Comparison of ENCODE assay signal across 12 cellular contexts in the genomic region with DNA sequence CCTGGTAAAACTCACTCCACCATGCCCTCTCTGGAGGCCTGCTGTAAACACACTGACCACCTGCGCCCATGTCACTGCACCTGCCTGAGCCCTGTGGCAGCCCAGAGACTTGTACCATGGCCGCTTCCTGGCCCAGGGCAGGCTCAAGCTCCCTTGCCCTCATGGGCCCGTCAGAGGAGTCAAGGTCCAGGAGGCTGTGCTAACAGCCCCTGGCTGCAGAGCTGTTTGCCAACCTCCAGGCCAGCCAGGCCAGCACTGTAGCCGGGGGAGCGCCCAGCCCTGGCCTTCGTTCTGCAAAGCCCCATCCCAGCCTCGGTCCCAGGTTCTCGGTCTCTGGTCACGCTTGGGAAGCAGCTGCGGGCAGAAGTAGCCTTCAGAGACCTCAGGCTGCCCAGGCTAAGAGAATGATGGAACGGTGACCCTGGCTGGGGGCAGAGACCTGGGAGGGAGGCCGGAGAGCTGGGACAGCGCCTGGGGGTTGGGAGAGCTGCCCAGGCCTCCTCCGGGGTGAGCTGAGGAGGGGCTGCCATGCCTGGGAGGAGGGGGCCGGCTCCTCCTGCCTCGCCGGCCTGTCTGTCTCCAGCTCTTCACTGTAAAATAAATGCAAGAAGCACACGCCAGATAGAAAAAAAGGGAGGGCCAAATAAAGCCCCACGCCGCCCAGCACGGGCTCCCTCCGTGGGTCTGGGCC. TPM values are rescaled to one million over a fixed set of nuclear protein-coding genes. Genes with fewer than 3 reads are reported as not detected.
DNase-seq lines count a peak whose midpoint lies in the region; ATAC-seq and TF ChIP-seq lines count a peak whose summit lies in the region.
"Had no signal": no experiment of that assay in that cellular context is flagged by ENCODE, and none has a peak within 500 bp of the region (broad histone marks: within the 10 kb centered on the region; RNA-seq: fewer than 3 reads in every experiment).

No MANE protein-coding gene starts in this region.

- no peaks in the 10 kb centered on the region for H3K9me3 ChIP-seq in CD4-positive, alpha-beta memory T cell (ENCODE audit: control insufficient read depth in 1 of 2, low read length in 2 of 2)
- no peaks in the 10 kb centered on the region for H3K9me3 ChIP-seq in HUES48 (ENCODE audit: control insufficient read depth, insufficient read depth, low read length)
- H3K9me3 ChIP-seq in neural progenitor cell (ENCODE audit: low read depth): no peaks in the 10 kb centered on the region
- no peaks in the 10 kb centered on the region for H3K9me3 ChIP-seq in effector memory CD4-positive, alpha-beta T cell (ENCODE audit: control insufficient read depth, low read length)
- H3K9me3 ChIP-seq: gastroesophageal sphincter had no signal

- peaks cover 44% of the 10 kb centered on the region for H3K4me1 ChIP-seq in CD4-positive, alpha-beta memory T cell (ENCODE audit: insufficient read depth, low read length)
- peaks cover 4% of the 10 kb centered on the region; the same call in 1 of the 2 replicates for H3K4me1 ChIP-seq in HUES48 (ENCODE audit: control insufficient read depth, insufficient read depth, low read length)
- peaks cover 29% of the 10 kb centered on the region for H3K4me1 ChIP-seq in neural progenitor cell
- H3K4me1 ChIP-seq in effector memory CD4-positive, alpha-beta T cell (ENCODE audit: control insufficient read depth, insufficient read depth, low read length, poor library complexity, severe bottlenecking): peaks cover 39% of the 10 kb centered on the region

- peak overlapping the region; percentile 94 for H3K4me2 ChIP-seq in neural progenitor cell

- peak overlapping the region; percentile 17 to 77 (median 65) for H3K4me3 Mint-ChIP-seq in CD4-positive, alpha-beta memory T cell
- peak overlapping the region; percentile 84 for H3K4me3 Mint-ChIP-seq in neural progenitor cell
- H3K4me3 Mint-ChIP-seq: HFFc6 had no signal

- no peaks in the 10 kb centered on the region for H3K27me3 ChIP-seq in CD4-positive, alpha-beta memory T cell (ENCODE audit: insufficient read depth, low read length)
- H3K27me3 ChIP-seq in HUES48 (ENCODE audit: control insufficient read depth, insufficient read depth, low read length): peaks cover 57% of the 10 kb centered on the region
- peaks cover 97% of the 10 kb centered on the region for H3K27me3 ChIP-seq in neural progenitor cell
- no peaks in the 10 kb centered on the region for H3K27me3 ChIP-seq in effector memory CD4-positive, alpha-beta T cell (replicated peaks; ENCODE audit: control insufficient read depth, insufficient read depth, low read length, poor library complexity, severe bottlenecking)

- peaks cover 94% of the 10 kb centered on the region for H4K20me1 ChIP-seq in neural progenitor cell (ENCODE audit: low read depth)

- intact Hi-C loops in CD4-positive, alpha-beta memory T cell (cut with micrococcal nuclease): no loop called here
- intact Hi-C loops in left cardiac atrium (cut with DNase I): no loop called here

- no peaks in the 10 kb centered on the region for H3K79me2 ChIP-seq in neural progenitor cell (ENCODE audit: low read depth)

- no peaks in the 10 kb centered on the region for H3K9me3 Mint-ChIP-seq in CD4-positive, alpha-beta memory T cell
- H3K9me3 Mint-ChIP-seq in neural progenitor cell: no peaks in the 10 kb centered on the region
- H3K9me3 Mint-ChIP-seq: HFFc6 had no signal

- no peak for DNase-seq in CD4-positive, alpha-beta memory T cell
- no peak for DNase-seq in left cardiac atrium
- DNase-seq in neural progenitor cell (ENCODE audit: low spot score): no peak
- DNase-seq in effector memory CD4-positive, alpha-beta T cell: no peak
- DNase-seq in activated CD4-positive, CD25-positive, alpha-beta regulatory T cell (lab: John Stamatoyannopoulos, UW): no peak
- DNase-seq in activated CD4-positive, alpha-beta T cell treated with anti-CD3 and anti-CD28 coated beads, Interleukin-2, amount 50 U/mL, for 48 hours: no peak
- DNase-seq: activated effector memory CD4-positive, alpha-beta T cell treated with Interleukin-2 at 50 U/mL for 16 hours; HFFc6; WERI-Rb-1 had no signal

- no peak overlapping the region for H2AFZ ChIP-seq in neural progenitor cell (replicated peaks)

- H3K4me1 Mint-ChIP-seq in CD4-positive, alpha-beta memory T cell: peaks cover 25 to 46% (median 34%) of the 10 kb centered on the region in 4 donors
- peaks cover 57% of the 10 kb centered on the region for H3K4me1 Mint-ChIP-seq in neural progenitor cell

- H3K9ac ChIP-seq in HUES48 (ENCODE audit: low read depth, low read length) (no peak overlapping the region), neural progenitor cell (no peak overlapping the region)

- H3K27ac ChIP-seq in CD4-positive, alpha-beta memory T cell (ENCODE audit: low read depth, low read length): no peak overlapping the region
- H3K27ac ChIP-seq in HUES48 (ENCODE audit: low read depth, low read length): no peak overlapping the region
- H3K27ac ChIP-seq in neural progenitor cell: no peak overlapping the region
- no peak overlapping the region for H3K27ac ChIP-seq in effector memory CD4-positive, alpha-beta T cell (ENCODE audit: insufficient read depth, low read length, poor library complexity, severe bottlenecking)
- H3K27ac ChIP-seq: WERI-Rb-1 had no signal

- no peak for TF ChIP-seq CTCF in neural progenitor cell (IDR thresholded peaks at IDR 0.05)

- H3K36me3 ChIP-seq in CD4-positive, alpha-beta memory T cell (ENCODE audit: insufficient read depth, low read length): no peaks in the 10 kb centered on the region
- no peaks in the 10 kb centered on the region for H3K36me3 ChIP-seq in HUES48 (ENCODE audit: control insufficient read depth, insufficient read depth, low read length)
- no peaks in the 10 kb centered on the region for H3K36me3 ChIP-seq in neural progenitor cell
- H3K36me3 ChIP-seq in effector memory CD4-positive, alpha-beta T cell (ENCODE audit: control insufficient read depth, insufficient read depth, low read length): no peaks in the 10 kb centered on the region
- H3K36me3 ChIP-seq: gastroesophageal sphincter had no signal

- ATAC-seq in left cardiac atrium (peak; percentile 13 to 22), GM19395 (IDR thresholded peaks at IDR 0.05; ENCODE audit: unreplicated experiment) (no peak)

- no peaks in the 10 kb centered on the region for H3K36me3 Mint-ChIP-seq in CD4-positive, alpha-beta memory T cell
- no peaks in the 10 kb centered on the region for H3K36me3 Mint-ChIP-seq in neural progenitor cell

- H3F3A ChIP-seq in neural progenitor cell (ENCODE audit: low read depth): peaks cover 37% of the 10 kb centered on the region

- H3K4me3 ChIP-seq in CD4-positive, alpha-beta memory T cell (ENCODE audit: low read length in 2 of 2): no peak overlapping the region
- H3K4me3 ChIP-seq in HUES48 (ENCODE audit: low read depth, low read length) (peak overlapping the region; percentile 45; the same call in 1 of the 2 replicates), neural progenitor cell (peak overlapping the region; percentile 54)
- H3K4me3 ChIP-seq in effector memory CD4-positive, alpha-beta T cell (ENCODE audit: insufficient read depth, low read depth, low read length, poor library complexity, severe bottlenecking): no peak overlapping the region

- H3K27ac Mint-ChIP-seq in CD4-positive, alpha-beta memory T cell: peak overlapping the region in 4 of 7 donors; percentile 12 to 74 (median 50)
- H3K27ac Mint-ChIP-seq in neural progenitor cell: peak overlapping the region; percentile 74
- H3K27ac Mint-ChIP-seq: HFFc6 had no signal

- H3K27me3 Mint-ChIP-seq in CD4-positive, alpha-beta memory T cell: no peaks in the 10 kb centered on the region
- H3K27me3 Mint-ChIP-seq in neural progenitor cell (ENCODE audit: insufficient read depth, low read depth): peaks cover 33% of the 10 kb centered on the region

- POLR2A ChIA-PET in CD4-positive, alpha-beta memory T cell (lab: Charles Lee; ENCODE audit: partially characterized antibody): no interaction called here

- CTCF ChIA-PET in CD4-positive, alpha-beta memory T cell (lab: Charles Lee; ENCODE audit: partially characterized antibody): no interaction called here

RNA-seq across cellular contexts. Expression of a gene that starts 11.9 kb away (rescaled TPM):
- 10 to 100 TPM; 88.7 to 93.4 TPM for total RNA-seq in CD4-positive, alpha-beta memory T cell
- 1 to 10 TPM in 1 of 2 donors, under 1 TPM in 1; 0.72 to 4.8 TPM for polyA plus RNA-seq in CD4-positive, alpha-beta memory T cell
- total RNA-seq in left cardiac atrium (10 to 100 TPM; 13.9 to 18.2 TPM), neural progenitor cell (ENCODE audit: low replicate concordance) (53.7 and 67.4 TPM in 2 replicates)

Comparison
In these comparisons a context has a peak if more than half of its experiments do, and no peak if none do; other contexts are left out.
1. H3K4me3 ChIP-seq: peak in HUES48 (single experiment) and neural progenitor cell (single experiment); none in CD4-positive, alpha-beta memory T cell (0 of 2) and effector memory CD4-positive, alpha-beta T cell (single experiment).